In the genomic region with DNA sequence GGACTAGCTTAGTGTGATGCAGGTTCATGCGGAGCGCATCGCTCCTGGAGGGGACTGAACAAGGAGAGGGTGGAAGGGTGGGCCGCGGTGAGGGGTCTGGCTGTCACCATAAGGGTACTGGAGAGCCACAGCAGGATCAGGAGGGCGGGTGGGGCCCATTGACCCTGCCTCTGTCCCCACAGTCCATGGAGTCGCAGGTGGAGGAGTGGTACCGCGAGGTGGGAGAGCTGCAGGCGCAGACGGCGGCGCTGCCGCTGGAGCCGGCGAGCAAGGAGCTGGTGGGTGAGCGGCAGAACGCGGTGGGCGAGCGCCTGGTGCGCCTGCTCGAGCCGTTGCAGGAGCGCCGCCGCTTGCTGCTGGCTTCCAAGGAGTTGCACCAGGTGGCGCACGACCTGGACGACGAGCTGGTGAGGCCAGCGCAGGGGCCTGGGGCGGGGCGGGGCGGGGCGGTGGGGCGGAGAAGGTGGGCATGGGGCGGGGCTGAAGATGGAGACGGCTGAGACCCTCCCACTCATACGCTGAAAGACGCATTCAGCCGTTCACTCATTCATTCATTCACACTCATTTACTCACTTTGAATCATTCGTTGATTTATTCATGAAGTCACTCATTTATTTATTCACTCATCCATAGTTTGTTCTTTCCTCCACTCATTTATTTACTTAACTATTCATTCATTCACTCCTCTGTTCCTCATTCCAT, we compare ENCODE assay signal across 1 cellular context.
TF ChIP-seq lines count a peak whose summit lies in the region.

No MANE protein-coding gene starts in this region.

TF ChIP-seq in HEK293, 187 proteins besides CTCF, POLR2A, EP300 and RAD21 (continued from another document and continues in another):
- TF ChIP-seq, protein P1, sequence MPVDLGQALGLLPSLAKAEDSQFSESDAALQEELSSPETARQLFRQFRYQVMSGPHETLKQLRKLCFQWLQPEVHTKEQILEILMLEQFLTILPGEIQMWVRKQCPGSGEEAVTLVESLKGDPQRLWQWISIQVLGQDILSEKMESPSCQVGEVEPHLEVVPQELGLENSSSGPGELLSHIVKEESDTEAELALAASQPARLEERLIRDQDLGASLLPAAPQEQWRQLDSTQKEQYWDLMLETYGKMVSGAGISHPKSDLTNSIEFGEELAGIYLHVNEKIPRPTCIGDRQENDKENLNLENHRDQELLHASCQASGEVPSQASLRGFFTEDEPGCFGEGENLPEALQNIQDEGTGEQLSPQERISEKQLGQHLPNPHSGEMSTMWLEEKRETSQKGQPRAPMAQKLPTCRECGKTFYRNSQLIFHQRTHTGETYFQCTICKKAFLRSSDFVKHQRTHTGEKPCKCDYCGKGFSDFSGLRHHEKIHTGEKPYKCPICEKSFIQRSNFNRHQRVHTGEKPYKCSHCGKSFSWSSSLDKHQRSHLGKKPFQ (tag by site-specific recombination; IDR thresholded peaks at IDR 0.05): no peak
- TF ChIP-seq ZNF366 (tag by site-specific recombination; conservative IDR thresholded peaks at IDR 0.05): peak; percentile 83
- no peak for TF ChIP-seq ZNF174 (tag by site-specific recombination; IDR thresholded peaks at IDR 0.05)
- TF ChIP-seq, protein P2, sequence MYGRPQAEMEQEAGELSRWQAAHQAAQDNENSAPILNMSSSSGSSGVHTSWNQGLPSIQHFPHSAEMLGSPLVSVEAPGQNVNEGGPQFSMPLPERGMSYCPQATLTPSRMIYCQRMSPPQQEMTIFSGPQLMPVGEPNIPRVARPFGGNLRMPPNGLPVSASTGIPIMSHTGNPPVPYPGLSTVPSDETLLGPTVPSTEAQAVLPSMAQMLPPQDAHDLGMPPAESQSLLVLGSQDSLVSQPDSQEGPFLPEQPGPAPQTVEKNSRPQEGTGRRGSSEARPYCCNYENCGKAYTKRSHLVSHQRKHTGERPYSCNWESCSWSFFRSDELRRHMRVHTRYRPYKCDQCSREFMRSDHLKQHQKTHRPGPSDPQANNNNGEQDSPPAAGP (tag by site-specific recombination; IDR thresholded peaks at IDR 0.05): peak; percentile 53; the same call in 1 of the 2 replicates
- TF ChIP-seq TCF7L2 (IDR thresholded peaks at IDR 0.05; ENCODE audit: borderline replicate concordance, low read depth, low read length): no peak
- TF ChIP-seq KLF9 (tag by site-specific recombination; IDR thresholded peaks at IDR 0.05; ENCODE audit: low read depth): peak; percentile 67
- no peak for TF ChIP-seq ZNF404 (tag by site-specific recombination; IDR thresholded peaks at IDR 0.05)
- TF ChIP-seq RBAK (tag by site-specific recombination; IDR thresholded peaks at IDR 0.05): no peak
- TF ChIP-seq ZNF37A (tag by site-specific recombination; IDR thresholded peaks at IDR 0.05): no peak
- TF ChIP-seq, protein P3, sequence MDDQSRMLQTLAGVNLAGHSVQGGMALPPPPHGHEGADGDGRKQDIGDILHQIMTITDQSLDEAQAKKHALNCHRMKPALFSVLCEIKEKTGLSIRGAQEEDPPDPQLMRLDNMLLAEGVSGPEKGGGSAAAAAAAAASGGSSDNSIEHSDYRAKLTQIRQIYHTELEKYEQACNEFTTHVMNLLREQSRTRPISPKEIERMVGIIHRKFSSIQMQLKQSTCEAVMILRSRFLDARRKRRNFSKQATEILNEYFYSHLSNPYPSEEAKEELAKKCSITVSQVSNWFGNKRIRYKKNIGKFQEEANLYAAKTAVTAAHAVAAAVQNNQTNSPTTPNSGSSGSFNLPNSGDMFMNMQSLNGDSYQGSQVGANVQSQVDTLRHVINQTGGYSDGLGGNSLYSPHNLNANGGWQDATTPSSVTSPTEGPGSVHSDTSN (CRISPR knock-in tag; IDR thresholded peaks at IDR 0.05): peak; percentile 69; the same call in 1 of the 2 replicates
- TF ChIP-seq, protein P4, sequence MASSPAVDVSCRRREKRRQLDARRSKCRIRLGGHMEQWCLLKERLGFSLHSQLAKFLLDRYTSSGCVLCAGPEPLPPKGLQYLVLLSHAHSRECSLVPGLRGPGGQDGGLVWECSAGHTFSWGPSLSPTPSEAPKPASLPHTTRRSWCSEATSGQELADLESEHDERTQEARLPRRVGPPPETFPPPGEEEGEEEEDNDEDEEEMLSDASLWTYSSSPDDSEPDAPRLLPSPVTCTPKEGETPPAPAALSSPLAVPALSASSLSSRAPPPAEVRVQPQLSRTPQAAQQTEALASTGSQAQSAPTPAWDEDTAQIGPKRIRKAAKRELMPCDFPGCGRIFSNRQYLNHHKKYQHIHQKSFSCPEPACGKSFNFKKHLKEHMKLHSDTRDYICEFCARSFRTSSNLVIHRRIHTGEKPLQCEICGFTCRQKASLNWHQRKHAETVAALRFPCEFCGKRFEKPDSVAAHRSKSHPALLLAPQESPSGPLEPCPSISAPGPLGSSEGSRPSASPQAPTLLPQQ (tag by site-specific recombination; IDR thresholded peaks at IDR 0.05): peak; percentile 93
- peak; percentile 32; the same call in 1 of the 2 replicates for TF ChIP-seq ZEB2 (tag by site-specific recombination; IDR thresholded peaks at IDR 0.05)
- TF ChIP-seq ZNF223 (tag by site-specific recombination; IDR thresholded peaks at IDR 0.05): peak; percentile 32; the same call in 1 of the 2 replicates
- TF ChIP-seq ZNF239 (tag by site-specific recombination; IDR thresholded peaks at IDR 0.05): 0 out of 2 replicates have a peak, but pooled peaks have one; percentile 58
- TF ChIP-seq SP3 (tag by site-specific recombination; IDR thresholded peaks at IDR 0.05): peak; percentile 86
- TF ChIP-seq KLF10 (tag by site-specific recombination; IDR thresholded peaks at IDR 0.05): no peak
- no peak for TF ChIP-seq ZFP41 (tag by site-specific recombination; IDR thresholded peaks at IDR 0.05; ENCODE audit: borderline replicate concordance)
- TF ChIP-seq ZNF112 (tag by site-specific recombination; IDR thresholded peaks at IDR 0.05): no peak
- peak; percentile 16; the same call in 1 of the 2 replicates for TF ChIP-seq ZBTB48 (tag by site-specific recombination; IDR thresholded peaks at IDR 0.05)
- no peak for TF ChIP-seq ZNF423 (tag by site-specific recombination; IDR thresholded peaks at IDR 0.05)
- peak; percentile 60; the same call in 1 of the 2 replicates for TF ChIP-seq ZNF785 (tag by site-specific recombination; IDR thresholded peaks at IDR 0.05)
- TF ChIP-seq, protein P5, sequence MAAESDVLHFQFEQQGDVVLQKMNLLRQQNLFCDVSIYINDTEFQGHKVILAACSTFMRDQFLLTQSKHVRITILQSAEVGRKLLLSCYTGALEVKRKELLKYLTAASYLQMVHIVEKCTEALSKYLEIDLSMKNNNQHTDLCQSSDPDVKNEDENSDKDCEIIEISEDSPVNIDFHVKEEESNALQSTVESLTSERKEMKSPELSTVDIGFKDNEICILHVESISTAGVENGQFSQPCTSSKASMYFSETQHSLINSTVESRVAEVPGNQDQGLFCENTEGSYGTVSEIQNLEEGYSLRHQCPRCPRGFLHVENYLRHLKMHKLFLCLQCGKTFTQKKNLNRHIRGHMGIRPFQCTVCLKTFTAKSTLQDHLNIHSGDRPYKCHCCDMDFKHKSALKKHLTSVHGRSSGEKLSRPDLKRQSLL (tag by site-specific recombination; IDR thresholded peaks at IDR 0.05): peak; percentile 78; the same call in 1 of the 2 replicates
- TF ChIP-seq, protein P6, sequence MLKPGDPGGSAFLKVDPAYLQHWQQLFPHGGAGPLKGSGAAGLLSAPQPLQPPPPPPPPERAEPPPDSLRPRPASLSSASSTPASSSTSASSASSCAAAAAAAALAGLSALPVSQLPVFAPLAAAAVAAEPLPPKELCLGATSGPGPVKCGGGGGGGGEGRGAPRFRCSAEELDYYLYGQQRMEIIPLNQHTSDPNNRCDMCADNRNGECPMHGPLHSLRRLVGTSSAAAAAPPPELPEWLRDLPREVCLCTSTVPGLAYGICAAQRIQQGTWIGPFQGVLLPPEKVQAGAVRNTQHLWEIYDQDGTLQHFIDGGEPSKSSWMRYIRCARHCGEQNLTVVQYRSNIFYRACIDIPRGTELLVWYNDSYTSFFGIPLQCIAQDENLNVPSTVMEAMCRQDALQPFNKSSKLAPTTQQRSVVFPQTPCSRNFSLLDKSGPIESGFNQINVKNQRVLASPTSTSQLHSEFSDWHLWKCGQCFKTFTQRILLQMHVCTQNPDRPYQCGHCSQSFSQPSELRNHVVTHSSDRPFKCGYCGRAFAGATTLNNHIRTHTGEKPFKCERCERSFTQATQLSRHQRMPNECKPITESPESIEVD (tag by site-specific recombination; IDR thresholded peaks at IDR 0.05): no peak
- peak; percentile 97 for TF ChIP-seq ZNF610 (tag by site-specific recombination; IDR thresholded peaks at IDR 0.05; ENCODE audit: borderline replicate concordance)
- TF ChIP-seq ZSCAN30 (tag by site-specific recombination; IDR thresholded peaks at IDR 0.05): no peak
- TF ChIP-seq ZNF433 (tag by site-specific recombination; IDR thresholded peaks at IDR 0.05; ENCODE audit: low read depth): no peak
- no peak for TF ChIP-seq ZNF138 (tag by site-specific recombination; IDR thresholded peaks at IDR 0.05; ENCODE audit: borderline replicate concordance)
- 0 out of 2 replicates have a peak, but pooled peaks have one; percentile 23 for TF ChIP-seq ZNF629 (tag by site-specific recombination; IDR thresholded peaks at IDR 0.05)
- peak; percentile 86 for TF ChIP-seq ZIC2 (tag by site-specific recombination; IDR thresholded peaks at IDR 0.05)
- TF ChIP-seq, protein P7, sequence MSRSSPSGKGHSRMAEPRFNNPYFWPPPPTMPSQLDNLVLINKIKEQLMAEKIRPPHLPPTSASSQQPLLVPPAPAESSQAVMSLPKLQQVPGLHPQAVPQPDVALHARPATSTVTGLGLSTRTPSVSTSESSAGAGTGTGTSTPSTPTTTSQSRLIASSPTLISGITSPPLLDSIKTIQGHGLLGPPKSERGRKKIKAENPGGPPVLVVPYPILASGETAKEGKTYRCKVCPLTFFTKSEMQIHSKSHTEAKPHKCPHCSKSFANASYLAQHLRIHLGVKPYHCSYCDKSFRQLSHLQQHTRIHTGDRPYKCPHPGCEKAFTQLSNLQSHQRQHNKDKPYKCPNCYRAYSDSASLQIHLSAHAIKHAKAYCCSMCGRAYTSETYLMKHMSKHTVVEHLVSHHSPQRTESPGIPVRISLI (tag by site-specific recombination; IDR thresholded peaks at IDR 0.05): no peak
- TF ChIP-seq, protein P8, sequence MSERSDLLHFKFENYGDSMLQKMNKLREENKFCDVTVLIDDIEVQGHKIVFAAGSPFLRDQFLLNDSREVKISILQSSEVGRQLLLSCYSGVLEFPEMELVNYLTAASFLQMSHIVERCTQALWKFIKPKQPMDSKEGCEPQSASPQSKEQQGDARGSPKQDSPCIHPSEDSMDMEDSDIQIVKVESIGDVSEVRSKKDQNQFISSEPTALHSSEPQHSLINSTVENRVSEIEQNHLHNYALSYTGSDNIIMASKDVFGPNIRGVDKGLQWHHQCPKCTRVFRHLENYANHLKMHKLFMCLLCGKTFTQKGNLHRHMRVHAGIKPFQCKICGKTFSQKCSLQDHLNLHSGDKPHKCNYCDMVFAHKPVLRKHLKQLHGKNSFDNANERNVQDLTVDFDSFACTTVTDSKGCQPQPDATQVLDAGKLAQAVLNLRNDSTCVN (tag by site-specific recombination; optimal IDR thresholded peaks at IDR 0.05): peak; percentile 73
- peak; percentile 79 for TF ChIP-seq KLF8 (tag by site-specific recombination; IDR thresholded peaks at IDR 0.05)
- TF ChIP-seq ZNF10 (tag by site-specific recombination; IDR thresholded peaks at IDR 0.05): peak; percentile 83; the same call in 1 of the 2 replicates
- peak; percentile 76; the same call in 1 of the 2 replicates for TF ChIP-seq ZFP69B (tag by site-specific recombination; IDR thresholded peaks at IDR 0.05)
- TF ChIP-seq ZNF837 (tag by site-specific recombination; IDR thresholded peaks at IDR 0.05): no peak
- no peak for TF ChIP-seq GLI4 (tag by site-specific recombination; IDR thresholded peaks at IDR 0.05)
- no peak for TF ChIP-seq ZNF19 (tag by site-specific recombination; IDR thresholded peaks at IDR 0.05; ENCODE audit: low read depth)
- TF ChIP-seq SP2 (tag by site-specific recombination; IDR thresholded peaks at IDR 0.05): peak; percentile 67
- TF ChIP-seq ZNF121 (tag by site-specific recombination; IDR thresholded peaks at IDR 0.05): peak; percentile 55; the same call in 1 of the 2 replicates
- peak; percentile 93 for TF ChIP-seq ZBTB17 (tag by site-specific recombination; IDR thresholded peaks at IDR 0.05)
- no peak for TF ChIP-seq IKZF3 (tag by site-specific recombination; IDR thresholded peaks at IDR 0.05)
- TF ChIP-seq ZNF658 (tag by site-specific recombination; IDR thresholded peaks at IDR 0.05): no peak
- TF ChIP-seq HOXA7 (CRISPR knock-in tag; IDR thresholded peaks at IDR 0.05; ENCODE audit: borderline replicate concordance): no peak
- TF ChIP-seq ZNF211 (tag by site-specific recombination; IDR thresholded peaks at IDR 0.05; ENCODE audit: low read depth): no peak
- TF ChIP-seq KLF1 (tag by site-specific recombination; IDR thresholded peaks at IDR 0.05): peak; percentile 89
- TF ChIP-seq ZFP37 (tag by site-specific recombination; IDR thresholded peaks at IDR 0.05): peak; percentile 10; the same call in 1 of the 2 replicates
- TF ChIP-seq, protein P9, sequence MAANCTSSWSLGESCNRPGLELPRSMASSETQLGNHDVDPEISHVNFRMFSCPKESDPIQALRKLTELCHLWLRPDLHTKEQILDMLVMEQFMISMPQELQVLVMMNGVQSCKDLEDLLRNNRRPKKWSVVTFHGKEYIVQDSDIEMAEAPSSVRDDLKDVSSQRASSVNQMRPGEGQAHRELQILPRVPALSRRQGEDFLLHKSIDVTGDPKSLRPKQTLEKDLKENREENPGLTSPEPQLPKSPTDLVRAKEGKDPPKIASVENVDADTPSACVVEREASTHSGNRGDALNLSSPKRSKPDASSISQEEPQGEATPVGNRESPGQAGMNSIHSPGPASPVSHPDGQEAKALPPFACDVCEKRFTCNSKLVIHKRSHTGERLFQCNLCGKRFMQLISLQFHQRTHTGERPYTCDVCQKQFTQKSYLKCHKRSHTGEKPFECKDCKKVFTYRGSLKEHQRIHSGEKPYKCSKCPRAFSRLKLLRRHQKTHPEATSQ (tag by site-specific recombination; IDR thresholded peaks at IDR 0.05): 0 out of 2 replicates have a peak, but pooled peaks have one; percentile 64
- no peak for TF ChIP-seq ZBTB1 (tag by site-specific recombination; IDR thresholded peaks at IDR 0.05)
- peak; percentile 21; the same call in 1 of the 2 replicates for TF ChIP-seq ZNF560 (tag by site-specific recombination; IDR thresholded peaks at IDR 0.05; ENCODE audit: borderline replicate concordance)
- TF ChIP-seq ZNF24 (tag by site-specific recombination; IDR thresholded peaks at IDR 0.05): peak; percentile 100
- no peak for TF ChIP-seq ZNF354C (tag by site-specific recombination; IDR thresholded peaks at IDR 0.05; ENCODE audit: borderline replicate concordance, low read depth)
- TF ChIP-seq, protein P10, sequence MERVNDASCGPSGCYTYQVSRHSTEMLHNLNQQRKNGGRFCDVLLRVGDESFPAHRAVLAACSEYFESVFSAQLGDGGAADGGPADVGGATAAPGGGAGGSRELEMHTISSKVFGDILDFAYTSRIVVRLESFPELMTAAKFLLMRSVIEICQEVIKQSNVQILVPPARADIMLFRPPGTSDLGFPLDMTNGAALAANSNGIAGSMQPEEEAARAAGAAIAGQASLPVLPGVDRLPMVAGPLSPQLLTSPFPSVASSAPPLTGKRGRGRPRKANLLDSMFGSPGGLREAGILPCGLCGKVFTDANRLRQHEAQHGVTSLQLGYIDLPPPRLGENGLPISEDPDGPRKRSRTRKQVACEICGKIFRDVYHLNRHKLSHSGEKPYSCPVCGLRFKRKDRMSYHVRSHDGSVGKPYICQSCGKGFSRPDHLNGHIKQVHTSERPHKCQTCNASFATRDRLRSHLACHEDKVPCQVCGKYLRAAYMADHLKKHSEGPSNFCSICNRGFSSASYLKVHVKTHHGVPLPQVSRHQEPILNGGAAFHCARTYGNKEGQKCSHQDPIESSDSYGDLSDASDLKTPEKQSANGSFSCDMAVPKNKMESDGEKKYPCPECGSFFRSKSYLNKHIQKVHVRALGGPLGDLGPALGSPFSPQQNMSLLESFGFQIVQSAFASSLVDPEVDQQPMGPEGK (tag by site-specific recombination; IDR thresholded peaks at IDR 0.05): peak; percentile 64
